ENCODE assay signal across 28 cellular contexts in genomic region chrX:70231666-70232065, GRCh38. TPM values are rescaled to one million over a fixed set of nuclear protein-coding genes. Genes with fewer than 3 reads are reported as not detected.
"Had no signal": no experiment of that assay in that cellular context is flagged by ENCODE, and none has a peak within 500 bp of the region (broad histone marks: within the 10 kb centered on the region; RNA-seq: fewer than 3 reads in every experiment).

No MANE protein-coding gene starts in this region.

- H3K27me3 Mint-ChIP-seq: activated B cell treated with CpG ODN at 0.5 μM for 24 hours; activated CD8-positive, alpha-beta T cell treated with anti-CD3 and anti-CD28 coated beads for 36 hours; activated naive CD4-positive, alpha-beta T cell treated with anti-CD3 and anti-CD28 coated beads, Interleukin-2, amount 50 U/mL, for 24 hours; effector memory CD8-positive, alpha-beta T cell; stimulated activated naive CD8-positive, alpha-beta T cell treated with anti-CD3 and anti-CD28 coated beads, Interleukin-15, amount 100 ng/mL, for 72 hours had no signal

- H3K4me3 Mint-ChIP-seq: activated B cell treated with CpG ODN at 0.5 μM for 24 hours; activated CD8-positive, alpha-beta T cell treated with anti-CD3 and anti-CD28 coated beads for 36 hours; activated naive CD4-positive, alpha-beta T cell treated with anti-CD3 and anti-CD28 coated beads, Interleukin-2, amount 50 U/mL, for 24 hours; effector memory CD8-positive, alpha-beta T cell; naive B cell; neural progenitor cell; stimulated activated naive CD8-positive, alpha-beta T cell treated with anti-CD3 and anti-CD28 coated beads, Interleukin-15, amount 100 ng/mL, for 72 hours had no signal

- H3K36me3 Mint-ChIP-seq: activated naive CD4-positive, alpha-beta T cell treated with anti-CD3 and anti-CD28 coated beads, Interleukin-2, amount 50 U/mL, for 24 hours; naive B cell; neural progenitor cell had no signal

- H3K4me1 Mint-ChIP-seq: activated B cell treated with CpG ODN at 0.5 μM for 24 hours; activated naive CD4-positive, alpha-beta T cell treated with anti-CD3 and anti-CD28 coated beads, Interleukin-2, amount 50 U/mL, for 24 hours; naive B cell; neural progenitor cell had no signal

- DNase-seq: activated B cell treated with CpG ODN at 0.5 μM for 24 hours; activated CD4-positive, alpha-beta T cell treated with anti-CD3 and anti-CD28 coated beads for 4 hours; activated CD8-positive, alpha-beta T cell treated with anti-CD3 and anti-CD28 coated beads for 36 hours; activated gamma-delta T cell; activated T-cell treated with anti-CD3 and anti-CD28 coated beads, Interleukin-2, amount 50 U/mL, for 1 hour; amniotic stem cell; caudate nucleus; effector memory CD8-positive, alpha-beta T cell; esophagus squamous epithelium; foreskin fibroblast; glutamatergic neuron; hippocampal formation; left colon; mammary epithelial cell; mucosa of descending colon; naive B cell; right cardiac atrium; stimulated activated naive CD8-positive, alpha-beta T cell treated with anti-CD3 and anti-CD28 coated beads, Interleukin-15, amount 100 ng/mL, for 72 hours; SW 1271; T-helper 2 cell; trophoblast cell had no signal

- H3K9me3 Mint-ChIP-seq: activated B cell treated with CpG ODN at 0.5 μM for 24 hours; activated CD8-positive, alpha-beta T cell treated with anti-CD3 and anti-CD28 coated beads for 36 hours; activated naive CD4-positive, alpha-beta T cell treated with anti-CD3 and anti-CD28 coated beads, Interleukin-2, amount 50 U/mL, for 24 hours; effector memory CD8-positive, alpha-beta T cell; neural progenitor cell; stimulated activated naive CD8-positive, alpha-beta T cell treated with anti-CD3 and anti-CD28 coated beads, Interleukin-15, amount 100 ng/mL, for 72 hours had no signal

- H3K27ac Mint-ChIP-seq: activated B cell treated with CpG ODN at 0.5 μM for 24 hours; activated CD8-positive, alpha-beta T cell treated with anti-CD3 and anti-CD28 coated beads for 36 hours; activated naive CD4-positive, alpha-beta T cell treated with anti-CD3 and anti-CD28 coated beads, Interleukin-2, amount 50 U/mL, for 24 hours; effector memory CD8-positive, alpha-beta T cell; naive B cell; neural progenitor cell had no signal

- H3K4me3 ChIP-seq: esophagus squamous epithelium, mucosa of descending colon, neural progenitor cell, prostate gland, skin epidermis had no signal

RNA-seq across cellular contexts. Expression of gene AWAT1, which starts 2.8 kb away (rescaled TPM):
- total RNA-seq: activated B cell treated with CpG ODN at 0.5 μM for 24 hours; activated CD8-positive, alpha-beta T cell treated with anti-CD3 and anti-CD28 coated beads for 36 hours; dermis microvascular lymphatic vessel endothelial cell; esophagus squamous epithelium; left colon; mammary epithelial cell; mucosa of descending colon; osteocyte; prostate gland; right cardiac atrium; temporal lobe had no signal

RNA-seq across cellular contexts. Expression of gene P2RY4, which starts 28.3 kb away (rescaled TPM):
- total RNA-seq: activated B cell treated with CpG ODN at 0.5 μM for 24 hours, dermis microvascular lymphatic vessel endothelial cell, right cardiac atrium, temporal lobe had no signal

RNA-seq across cellular contexts. Expression of gene ARR3, which starts 36.5 kb away (rescaled TPM):
- total RNA-seq: activated B cell treated with CpG ODN at 0.5 μM for 24 hours; activated CD8-positive, alpha-beta T cell treated with anti-CD3 and anti-CD28 coated beads for 36 hours; dermis microvascular lymphatic vessel endothelial cell; esophagus squamous epithelium; mammary epithelial cell; osteocyte; prostate gland; right cardiac atrium; temporal lobe had no signal

RNA-seq across cellular contexts. Expression of gene RAB41, which starts 50.3 kb away (rescaled TPM):
- total RNA-seq: activated B cell treated with CpG ODN at 0.5 μM for 24 hours; activated CD8-positive, alpha-beta T cell treated with anti-CD3 and anti-CD28 coated beads for 36 hours; dermis microvascular lymphatic vessel endothelial cell; esophagus squamous epithelium; mammary epithelial cell; osteocyte; right cardiac atrium; temporal lobe had no signal

RNA-seq across cellular contexts. Expression of gene DGAT2L6, which starts 54.4 kb away (rescaled TPM):
- total RNA-seq: activated B cell treated with CpG ODN at 0.5 μM for 24 hours; activated CD8-positive, alpha-beta T cell treated with anti-CD3 and anti-CD28 coated beads for 36 hours; dermis microvascular lymphatic vessel endothelial cell; esophagus squamous epithelium; left colon; mammary epithelial cell; mucosa of descending colon; osteocyte; prostate gland; right cardiac atrium; temporal lobe had no signal
